14 cellular contexts compared by ENCODE assay signal in genomic region chr11:44652901-44653644, GRCh38.
A peak's percentile ranks its signal among the peaks of the same experiment; 100 is the strongest.
DNase-seq lines count a peak whose midpoint lies in the region; ATAC-seq and TF ChIP-seq lines count a peak whose summit lies in the region.
"Had no signal": no experiment of that assay in that cellular context is flagged by ENCODE, and none has a peak within 500 bp of the region (broad histone marks: within the 10 kb centered on the region; RNA-seq: fewer than 3 reads in every experiment).

No MANE protein-coding gene starts in this region.

- DNase-seq in activated CD4-positive, CD25-positive, alpha-beta regulatory T cell treated with anti-CD3 and anti-CD28 coated beads, Interleukin-2, amount 50 U/mL, for 72 hours = peak; percentile 24
- DNase-seq in Karpas-422 (no peak), endodermal cell (peak; percentile 37), NCI-H2107 treated with DMSO at 0.1 percent for 48 hours (lab: John Stamatoyannopoulos, UW; ENCODE audit: unreplicated experiment) (no peak)
- DNase-seq in activated CD8-positive, alpha-beta T cell treated with anti-CD3 and anti-CD28 coated beads, Interleukin-2, amount 10 ng/mL, durations not matched to agents 7 days and 5 days = no peak
- DNase-seq: ACHN; CD4-positive, CD25-positive, alpha-beta regulatory T cell; H9 had no signal

- no peak for TF ChIP-seq CTCF in endodermal cell (conservative IDR thresholded peaks at IDR 0.05)

- H3K27me3 Mint-ChIP-seq in endodermal cell (ENCODE audit: insufficient read depth) = no peaks in the 10 kb centered on the region
- H3K27me3 Mint-ChIP-seq in activated CD8-positive, alpha-beta T cell treated with anti-CD3 and anti-CD28 coated beads, Interleukin-2, amount 10 ng/mL, durations not matched to agents 7 days and 5 days (ENCODE audit: low read depth) = peaks cover 40% of the 10 kb centered on the region

- no peaks in the 10 kb centered on the region for H3K36me3 Mint-ChIP-seq in endodermal cell (ENCODE audit: low read depth)
- H3K36me3 Mint-ChIP-seq in activated CD8-positive, alpha-beta T cell treated with anti-CD3 and anti-CD28 coated beads, Interleukin-2, amount 10 ng/mL, durations not matched to agents 7 days and 5 days (ENCODE audit: low read depth) = no peaks in the 10 kb centered on the region

- H3K9ac ChIP-seq in Karpas-422 (ENCODE audit: low read length) (no peak overlapping the region), endodermal cell (ENCODE audit: extremely low read depth, low read length, poor library complexity, severe bottlenecking) (no peak overlapping the region)
- H3K9ac ChIP-seq: BLaER1 treated with 17β-estradiol and CSF1 and Interleukin-3, amounts not matched to agents 10 nM and 100 nM had no signal

- 85 to 96% methylated on average over 8 to 16 of the region's 16 CpGs for WGBS in endodermal cell (ENCODE audit: insufficient coverage in 1 of 2, insufficient read length in 1 of 2), 2 experiments

- H4K20me1 ChIP-seq in Karpas-422 (ENCODE audit: insufficient read depth, low read depth, low read length) = no peaks in the 10 kb centered on the region
- H4K20me1 ChIP-seq: BLaER1 treated with 17β-estradiol and CSF1 and Interleukin-3, amounts not matched to agents 10 nM and 100 nM had no signal

- H3K4me3 ChIP-seq in Karpas-422 (ENCODE audit: low read length) = no peak overlapping the region
- no peak overlapping the region for H3K4me3 ChIP-seq in endodermal cell (ENCODE audit: low read length)
- H3K4me3 ChIP-seq: BLaER1 treated with 17β-estradiol and CSF1 and Interleukin-3, amounts not matched to agents 10 nM and 100 nM; GM12878; GM23338 had no signal

- POLR2A ChIA-PET in activated CD8-positive, alpha-beta T cell treated with anti-CD3 and anti-CD28 coated beads, Interleukin-2, amount 10 ng/mL, durations not matched to agents 7 days and 5 days (lab: Charles Lee) = no interaction called here

- H2AFZ ChIP-seq in Karpas-422 (ENCODE audit: low read length) = no peak overlapping the region
- H2AFZ ChIP-seq: GM23338 had no signal

- H3K27ac Mint-ChIP-seq in endodermal cell = no peak overlapping the region
- H3K27ac Mint-ChIP-seq in activated CD8-positive, alpha-beta T cell treated with anti-CD3 and anti-CD28 coated beads, Interleukin-2, amount 10 ng/mL, durations not matched to agents 7 days and 5 days = no peak overlapping the region
- H3K27ac Mint-ChIP-seq: CD4-positive, CD25-positive, alpha-beta regulatory T cell; GM23338; H9 had no signal

- H3K36me3 ChIP-seq in Karpas-422 (ENCODE audit: insufficient read depth, low read length) (no peaks in the 10 kb centered on the region; the same call in 1 of the 2 replicates), endodermal cell (ENCODE audit: control insufficient read depth, insufficient read depth, low read length) (no peaks in the 10 kb centered on the region)
- H3K36me3 ChIP-seq: BLaER1 treated with 17β-estradiol and CSF1 and Interleukin-3, amounts not matched to agents 10 nM and 100 nM had no signal

- CTCF ChIA-PET in activated CD8-positive, alpha-beta T cell treated with anti-CD3 and anti-CD28 coated beads, Interleukin-2, amount 10 ng/mL, durations not matched to agents 7 days and 5 days (lab: Charles Lee) = interaction anchor here (1.0 kb wide), 1 partner anchor 112 kb away, joined by 4 read pairs; no protein-coding TSS in a partner anchor

- peak overlapping the region; percentile 64 for H3K4me2 ChIP-seq in Karpas-422 (ENCODE audit: low read depth, low read length, poor library complexity, severe bottlenecking)
- H3K4me2 ChIP-seq: GM23338 had no signal

- no peaks in the 10 kb centered on the region for H3K79me2 ChIP-seq in Karpas-422 (ENCODE audit: low read length)

- H3K27me3 ChIP-seq in Karpas-422 (ENCODE audit: low read length) (no peaks in the 10 kb centered on the region), endodermal cell (ENCODE audit: control insufficient read depth, insufficient read depth, low read length, poor library complexity, severe bottlenecking) (no peaks in the 10 kb centered on the region)
- H3K27me3 ChIP-seq: BLaER1 treated with 17β-estradiol and CSF1 and Interleukin-3, amounts not matched to agents 10 nM and 100 nM had no signal

- no peak overlapping the region for H3K27ac ChIP-seq in Karpas-422 (ENCODE audit: low read length)
- no peak overlapping the region for H3K27ac ChIP-seq in endodermal cell (ENCODE audit: low read depth, low read length)
- H3K27ac ChIP-seq: 22Rv1; BLaER1 treated with 17β-estradiol and CSF1 and Interleukin-3, amounts not matched to agents 10 nM and 100 nM had no signal

- ATAC-seq in activated CD4-positive, CD25-positive, alpha-beta regulatory T cell treated with anti-CD3 and anti-CD28 coated beads, Interleukin-2, amount 50 U/mL, for 24 hours = no peak
- no peak for ATAC-seq in activated CD8-positive, alpha-beta T cell treated with anti-CD3 and anti-CD28 coated beads, Interleukin-2, amount 10 ng/mL, durations not matched to agents 7 days and 5 days
- ATAC-seq in HG02981 (IDR thresholded peaks at IDR 0.05; ENCODE audit: unreplicated experiment) = no peak
- ATAC-seq: GM12878, GM23338 had no signal

- H3K4me1 Mint-ChIP-seq in endodermal cell = no peaks in the 10 kb centered on the region
- no peaks in the 10 kb centered on the region for H3K4me1 Mint-ChIP-seq in activated CD8-positive, alpha-beta T cell treated with anti-CD3 and anti-CD28 coated beads, Interleukin-2, amount 10 ng/mL, durations not matched to agents 7 days and 5 days (ENCODE audit: low read depth)

- no peaks in the 10 kb centered on the region for H3K9me2 ChIP-seq in Karpas-422 (replicated peaks; ENCODE audit: insufficient read depth, low read length)

- H3K4me1 ChIP-seq in Karpas-422 (ENCODE audit: low read length) (peaks cover 47% of the 10 kb centered on the region), endodermal cell (ENCODE audit: control insufficient read depth, insufficient read depth, low read length) (no peaks in the 10 kb centered on the region)

- no peaks in the 10 kb centered on the region for H3K9me3 ChIP-seq in Karpas-422 (ENCODE audit: low read length)
- H3K9me3 ChIP-seq in endodermal cell (ENCODE audit: control insufficient read depth, low read length) = no peaks in the 10 kb centered on the region

- H3K9me3 Mint-ChIP-seq in endodermal cell = no peaks in the 10 kb centered on the region
- H3K9me3 Mint-ChIP-seq in activated CD8-positive, alpha-beta T cell treated with anti-CD3 and anti-CD28 coated beads, Interleukin-2, amount 10 ng/mL, durations not matched to agents 7 days and 5 days (ENCODE audit: insufficient read depth) = no peaks in the 10 kb centered on the region
- H3K9me3 Mint-ChIP-seq: GM23338, H9 had no signal

- H3K4me3 Mint-ChIP-seq in endodermal cell = no peak overlapping the region
- H3K4me3 Mint-ChIP-seq in activated CD8-positive, alpha-beta T cell treated with anti-CD3 and anti-CD28 coated beads, Interleukin-2, amount 10 ng/mL, durations not matched to agents 7 days and 5 days = no peak overlapping the region
- H3K4me3 Mint-ChIP-seq: CD4-positive, CD25-positive, alpha-beta regulatory T cell; GM23338; H9 had no signal

Comparison
In these comparisons a context has a peak if more than half of its experiments do, and no peak if none do; other contexts are left out.
1. DNase-seq: peak in activated CD4-positive, CD25-positive, alpha-beta regulatory T cell treated with anti-CD3 and anti-CD28 coated beads, Interleukin-2, amount 50 U/mL, for 72 hours (single experiment) and endodermal cell (single experiment); none in Karpas-422 (single experiment), NCI-H2107 treated with DMSO at 0.1 percent for 48 hours (single experiment) and activated CD8-positive, alpha-beta T cell treated with anti-CD3 and anti-CD28 coated beads, Interleukin-2, amount 10 ng/mL, durations not matched to agents 7 days and 5 days (single experiment).